ENCODE assay signal across 1 cellular context in the genomic region with DNA sequence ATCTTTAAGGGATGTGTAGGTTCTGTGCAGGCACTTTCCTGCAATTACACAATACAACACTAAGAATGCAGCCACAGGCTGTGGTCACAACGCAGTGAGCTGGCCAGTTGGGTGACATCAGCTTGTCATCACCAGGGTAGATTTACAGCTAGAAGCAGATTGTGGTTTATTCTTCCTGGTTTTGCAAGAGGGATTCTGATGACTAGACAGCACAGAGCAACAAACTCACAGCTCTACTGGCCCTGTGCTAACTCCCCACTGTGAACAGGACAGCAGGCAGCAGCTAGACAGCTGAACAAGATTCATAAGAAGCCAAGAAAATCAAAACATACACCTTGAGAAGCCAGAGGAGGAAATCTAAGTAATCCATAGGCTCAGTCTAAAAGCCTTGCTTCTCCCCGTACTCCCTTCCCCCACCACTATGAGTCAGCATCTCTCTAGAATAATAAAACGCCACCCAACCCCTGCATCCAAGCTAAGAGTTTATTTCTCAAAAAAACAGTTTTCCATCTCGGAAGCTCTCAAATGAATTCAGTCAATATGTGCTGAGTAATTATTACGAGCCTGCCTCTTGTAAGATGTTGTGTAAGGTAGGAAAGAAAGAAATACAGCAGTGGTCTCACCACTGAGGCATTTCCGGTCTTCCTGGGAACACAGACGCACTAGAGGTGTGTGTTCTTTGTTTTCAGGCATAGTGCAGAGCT.
TF ChIP-seq lines count a peak whose summit lies in the region.

No MANE protein-coding gene starts in this region.

TF ChIP-seq in K562, 482 proteins besides CTCF, POLR2A, EP300 and RAD21 (continued from another document):
- TF ChIP-seq, protein P1, sequence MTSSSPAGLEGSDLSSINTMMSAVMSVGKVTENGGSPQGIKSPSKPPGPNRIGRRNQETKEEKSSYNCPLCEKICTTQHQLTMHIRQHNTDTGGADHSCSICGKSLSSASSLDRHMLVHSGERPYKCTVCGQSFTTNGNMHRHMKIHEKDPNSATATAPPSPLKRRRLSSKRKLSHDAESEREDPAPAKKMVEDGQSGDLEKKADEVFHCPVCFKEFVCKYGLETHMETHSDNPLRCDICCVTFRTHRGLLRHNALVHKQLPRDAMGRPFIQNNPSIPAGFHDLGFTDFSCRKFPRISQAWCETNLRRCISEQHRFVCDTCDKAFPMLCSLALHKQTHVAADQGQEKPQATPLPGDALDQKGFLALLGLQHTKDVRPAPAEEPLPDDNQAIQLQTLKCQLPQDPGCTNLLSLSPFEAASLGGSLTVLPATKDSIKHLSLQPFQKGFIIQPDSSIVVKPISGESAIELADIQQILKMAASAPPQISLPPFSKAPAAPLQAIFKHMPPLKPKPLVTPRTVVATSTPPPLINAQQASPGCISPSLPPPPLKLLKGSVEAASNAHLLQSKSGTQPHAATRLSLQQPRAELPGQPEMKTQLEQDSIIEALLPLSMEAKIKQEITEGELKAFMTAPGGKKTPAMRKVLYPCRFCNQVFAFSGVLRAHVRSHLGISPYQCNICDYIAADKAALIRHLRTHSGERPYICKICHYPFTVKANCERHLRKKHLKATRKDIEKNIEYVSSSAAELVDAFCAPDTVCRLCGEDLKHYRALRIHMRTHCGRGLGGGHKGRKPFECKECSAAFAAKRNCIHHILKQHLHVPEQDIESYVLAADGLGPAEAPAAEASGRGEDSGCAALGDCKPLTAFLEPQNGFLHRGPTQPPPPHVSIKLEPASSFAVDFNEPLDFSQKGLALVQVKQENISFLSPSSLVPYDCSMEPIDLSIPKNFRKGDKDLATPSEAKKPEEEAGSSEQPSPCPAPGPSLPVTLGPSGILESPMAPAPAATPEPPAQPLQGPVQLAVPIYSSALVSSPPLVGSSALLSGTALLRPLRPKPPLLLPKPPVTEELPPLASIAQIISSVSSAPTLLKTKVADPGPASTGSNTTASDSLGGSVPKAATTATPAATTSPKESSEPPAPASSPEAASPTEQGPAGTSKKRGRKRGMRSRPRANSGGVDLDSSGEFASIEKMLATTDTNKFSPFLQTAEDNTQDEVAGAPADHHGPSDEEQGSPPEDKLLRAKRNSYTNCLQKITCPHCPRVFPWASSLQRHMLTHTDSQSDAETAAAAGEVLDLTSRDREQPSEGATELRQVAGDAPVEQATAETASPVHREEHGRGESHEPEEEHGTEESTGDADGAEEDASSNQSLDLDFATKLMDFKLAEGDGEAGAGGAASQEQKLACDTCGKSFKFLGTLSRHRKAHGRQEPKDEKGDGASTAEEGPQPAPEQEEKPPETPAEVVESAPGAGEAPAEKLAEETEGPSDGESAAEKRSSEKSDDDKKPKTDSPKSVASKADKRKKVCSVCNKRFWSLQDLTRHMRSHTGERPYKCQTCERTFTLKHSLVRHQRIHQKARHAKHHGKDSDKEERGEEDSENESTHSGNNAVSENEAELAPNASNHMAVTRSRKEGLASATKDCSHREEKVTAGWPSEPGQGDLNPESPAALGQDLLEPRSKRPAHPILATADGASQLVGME (CRISPR knock-in tag; IDR thresholded peaks at IDR 0.05), result 0 out of 2 replicates have a peak, but pooled peaks have one; percentile 43
- TF ChIP-seq NCOA1 (IDR thresholded peaks at IDR 0.05; ENCODE audit: low read depth) (peak; percentile 57), MEIS2 (IDR thresholded peaks at IDR 0.05; ENCODE audit: partially characterized antibody) (peak; percentile 100), ELF1 (tag; IDR thresholded peaks at IDR 0.05) (peak; percentile 84), STAT5A (IDR thresholded peaks at IDR 0.05; ENCODE audit: borderline replicate concordance, low read length) (peak; percentile 71), RCOR1 (IDR thresholded peaks at IDR 0.05; ENCODE audit: borderline replicate concordance in 1 of 2, low read depth in 2 of 2, low read length in 2 of 2) (peak in 1 of 2 experiments; percentile 91; a peak in 3 of 4 replicates), TEAD4 (IDR thresholded peaks at IDR 0.05; ENCODE audit: low read length) (peak; percentile 85), TEAD4 (CRISPR knock-in tag; IDR thresholded peaks at IDR 0.05; ENCODE audit: borderline replicate concordance) (no peak), ZNF589 (CRISPR knock-in tag; IDR thresholded peaks at IDR 0.05; ENCODE audit: low read depth) (peak; percentile 62; the same call in 1 of the 2 replicates), TEAD2 (tag; IDR thresholded peaks at IDR 0.05) (peak; percentile 53; the same call in 1 of the 2 replicates), KDM4B (IDR thresholded peaks at IDR 0.05; ENCODE audit: borderline replicate concordance in 2 of 2, low read depth in 1 of 2) (no peak; a peak in 1 of 4 replicates), CEBPB (tag; IDR thresholded peaks at IDR 0.05) (peak; percentile 99), HMGN3 (IDR thresholded peaks at IDR 0.05; ENCODE audit: borderline replicate concordance, extremely low read depth, insufficient read length, low read depth, low read length) (peak; percentile 30), MAFG (tag; conservative IDR thresholded peaks at IDR 0.05) (peak; percentile 92), ELF4 (CRISPR knock-in tag; IDR thresholded peaks at IDR 0.05) (peak; percentile 59; the same call in 1 of the 2 replicates), ETV6 (IDR thresholded peaks at IDR 0.05; ENCODE audit: borderline replicate concordance in 1 of 2, low read depth in 2 of 2, low read length in 1 of 2) (peak in 1 of 2 experiments; percentile 87; a peak in 2 of 4 replicates), ETV6 (CRISPR knock-in tag; IDR thresholded peaks at IDR 0.05; ENCODE audit: borderline replicate concordance) (no peak), ESRRA (IDR thresholded peaks at IDR 0.05; ENCODE audit: borderline replicate concordance, low read depth) (peak; percentile 95; the same call in 1 of the 2 replicates), C11orf30 (IDR thresholded peaks at IDR 0.05; ENCODE audit: low read depth) (peak; percentile 91), ZEB2 (IDR thresholded peaks at IDR 0.05) (peak; percentile 73), NFIX (CRISPR knock-in tag; IDR thresholded peaks at IDR 0.05; ENCODE audit: low read depth) (no peak), ZNF75A (CRISPR knock-in tag; IDR thresholded peaks at IDR 0.05) (no peak), ZNF766 (CRISPR knock-in tag; conservative IDR thresholded peaks at IDR 0.05) (peak; percentile 95), PML (IDR thresholded peaks at IDR 0.05; ENCODE audit: low read length) (0 out of 2 replicates have a peak, but pooled peaks have one; percentile 26), RBM17 (IDR thresholded peaks at IDR 0.05; ENCODE audit: borderline replicate concordance, low read depth, low read length) (no peak), LEF1 (IDR thresholded peaks at IDR 0.05) (peak; percentile 94), TRIM24 (IDR thresholded peaks at IDR 0.05) (peak; percentile 82 to 90), KDM1A (IDR thresholded peaks at IDR 0.05) (peak; percentile 91 to 93), DPF2 (IDR thresholded peaks at IDR 0.05) (peak; percentile 90), NBN (IDR thresholded peaks at IDR 0.05; ENCODE audit: low read depth) (peak; percentile 70), NFRKB (IDR thresholded peaks at IDR 0.05; ENCODE audit: low read depth) (0 out of 2 replicates have a peak, but pooled peaks have one; percentile 30)
- TF ChIP-seq, protein P2, sequence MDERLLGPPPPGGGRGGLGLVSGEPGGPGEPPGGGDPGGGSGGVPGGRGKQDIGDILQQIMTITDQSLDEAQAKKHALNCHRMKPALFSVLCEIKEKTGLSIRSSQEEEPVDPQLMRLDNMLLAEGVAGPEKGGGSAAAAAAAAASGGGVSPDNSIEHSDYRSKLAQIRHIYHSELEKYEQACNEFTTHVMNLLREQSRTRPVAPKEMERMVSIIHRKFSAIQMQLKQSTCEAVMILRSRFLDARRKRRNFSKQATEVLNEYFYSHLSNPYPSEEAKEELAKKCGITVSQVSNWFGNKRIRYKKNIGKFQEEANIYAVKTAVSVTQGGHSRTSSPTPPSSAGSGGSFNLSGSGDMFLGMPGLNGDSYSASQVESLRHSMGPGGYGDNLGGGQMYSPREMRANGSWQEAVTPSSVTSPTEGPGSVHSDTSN (CRISPR knock-in tag; IDR thresholded peaks at IDR 0.05; ENCODE audit: low read depth), result peak; percentile 68
- TF ChIP-seq, protein P2 (tag; conservative IDR thresholded peaks at IDR 0.05; ENCODE audit: low read depth), result peak; percentile 99
- TF ChIP-seq, protein P3, sequence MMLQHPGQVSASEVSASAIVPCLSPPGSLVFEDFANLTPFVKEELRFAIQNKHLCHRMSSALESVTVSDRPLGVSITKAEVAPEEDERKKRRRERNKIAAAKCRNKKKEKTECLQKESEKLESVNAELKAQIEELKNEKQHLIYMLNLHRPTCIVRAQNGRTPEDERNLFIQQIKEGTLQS (IDR thresholded peaks at IDR 0.05), result peak; percentile 98
- TF ChIP-seq, protein P3 (CRISPR knock-in tag; conservative IDR thresholded peaks at IDR 0.05), result peak; percentile 89; the same call in 1 of the 2 replicates
- TF ChIP-seq, protein P4, sequence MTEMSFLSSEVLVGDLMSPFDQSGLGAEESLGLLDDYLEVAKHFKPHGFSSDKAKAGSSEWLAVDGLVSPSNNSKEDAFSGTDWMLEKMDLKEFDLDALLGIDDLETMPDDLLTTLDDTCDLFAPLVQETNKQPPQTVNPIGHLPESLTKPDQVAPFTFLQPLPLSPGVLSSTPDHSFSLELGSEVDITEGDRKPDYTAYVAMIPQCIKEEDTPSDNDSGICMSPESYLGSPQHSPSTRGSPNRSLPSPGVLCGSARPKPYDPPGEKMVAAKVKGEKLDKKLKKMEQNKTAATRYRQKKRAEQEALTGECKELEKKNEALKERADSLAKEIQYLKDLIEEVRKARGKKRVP (CRISPR knock-in tag; IDR thresholded peaks at IDR 0.05), result peak; percentile 89
- TF ChIP-seq, protein P5, sequence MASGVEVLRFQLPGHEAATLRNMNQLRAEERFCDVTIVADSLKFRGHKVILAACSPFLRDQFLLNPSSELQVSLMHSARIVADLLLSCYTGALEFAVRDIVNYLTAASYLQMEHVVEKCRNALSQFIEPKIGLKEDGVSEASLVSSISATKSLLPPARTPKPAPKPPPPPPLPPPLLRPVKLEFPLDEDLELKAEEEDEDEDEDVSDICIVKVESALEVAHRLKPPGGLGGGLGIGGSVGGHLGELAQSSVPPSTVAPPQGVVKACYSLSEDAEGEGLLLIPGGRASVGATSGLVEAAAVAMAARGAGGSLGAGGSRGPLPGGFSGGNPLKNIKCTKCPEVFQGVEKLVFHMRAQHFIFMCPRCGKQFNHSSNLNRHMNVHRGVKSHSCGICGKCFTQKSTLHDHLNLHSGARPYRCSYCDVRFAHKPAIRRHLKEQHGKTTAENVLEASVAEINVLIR (CRISPR knock-in tag; IDR thresholded peaks at IDR 0.05), result peak; percentile 78
